Comparison of ENCODE assay signal across 19 cellular contexts in genomic region chr5:24535646-24536045, GRCh38.
DNase-seq lines count a peak whose midpoint lies in the region; ATAC-seq, FAIRE-seq and TF ChIP-seq lines count a peak whose summit lies in the region.
"Had no signal": no experiment of that assay in that cellular context is flagged by ENCODE, and none has a peak within 500 bp of the region (broad histone marks: within the 10 kb centered on the region; RNA-seq: fewer than 3 reads in every experiment).

No MANE protein-coding gene starts in this region.

- H3K4me3 ChIP-seq in endodermal cell (ENCODE audit: low read length) (no peak overlapping the region), pancreas (no peak overlapping the region)
- no peak overlapping the region for H3K4me3 ChIP-seq in CD8-positive, alpha-beta T cell (ENCODE audit: low read depth, low read length)
- H3K4me3 ChIP-seq: esophagus muscularis mucosa, HAP-1, heart right ventricle, PC-9 had no signal

- intact Hi-C loops in CD8-positive, alpha-beta T cell (cut with DNase I, micrococcal nuclease) = no loop called here
- intact Hi-C loops in pancreas (cut with DNase I) = no loop called here

- H3K36me3 Mint-ChIP-seq in endodermal cell (ENCODE audit: low read depth) = no peaks in the 10 kb centered on the region
- no peaks in the 10 kb centered on the region for H3K36me3 Mint-ChIP-seq in CD8-positive, alpha-beta T cell
- H3K36me3 Mint-ChIP-seq: activated CD4-positive, alpha-beta memory T cell treated with anti-CD3 and anti-CD28 coated beads for 36 hours; activated naive CD8-positive, alpha-beta T cell treated with anti-CD3 and anti-CD28 coated beads, Interleukin-2, amount 10 ng/mL, durations not matched to agents 7 days and 5 days had no signal

- no peaks in the 10 kb centered on the region for H3K4me1 ChIP-seq in endodermal cell (ENCODE audit: control insufficient read depth, insufficient read depth, low read length)
- no peaks in the 10 kb centered on the region for H3K4me1 ChIP-seq in CD8-positive, alpha-beta T cell (ENCODE audit: insufficient read depth, low read length)
- H3K4me1 ChIP-seq in pancreas = no peaks in the 10 kb centered on the region
- H3K4me1 ChIP-seq: esophagus muscularis mucosa, HAP-1, heart right ventricle had no signal

- no peaks in the 10 kb centered on the region for H3K36me3 ChIP-seq in endodermal cell (ENCODE audit: control insufficient read depth, insufficient read depth, low read length)
- H3K36me3 ChIP-seq in CD8-positive, alpha-beta T cell (ENCODE audit: insufficient read depth, low read length) = no peaks in the 10 kb centered on the region
- no peaks in the 10 kb centered on the region for H3K36me3 ChIP-seq in pancreas
- H3K36me3 ChIP-seq: esophagus muscularis mucosa, heart right ventricle, neutrophil had no signal

- H3K4me3 Mint-ChIP-seq in endodermal cell = no peak overlapping the region
- no peak overlapping the region for H3K4me3 Mint-ChIP-seq in CD8-positive, alpha-beta T cell
- H3K4me3 Mint-ChIP-seq: activated CD4-positive, alpha-beta memory T cell treated with anti-CD3 and anti-CD28 coated beads for 36 hours; activated naive CD8-positive, alpha-beta T cell treated with anti-CD3 and anti-CD28 coated beads, Interleukin-2, amount 10 ng/mL, durations not matched to agents 7 days and 5 days; activated T-cell treated with anti-CD3 and anti-CD28 coated beads, Interleukin-2, amount 50 U/mL, for 4 hours had no signal

- WGBS in endodermal cell (ENCODE audit: insufficient coverage in 1 of 2, insufficient read length in 1 of 2), 2 experiments = 93% methylated on average over 2 of the region's 2 CpGs
- 50% methylated on average over 2 of the region's 2 CpGs for WGBS in pancreas, 2 donors

- TF ChIP-seq CTCF in endodermal cell (conservative IDR thresholded peaks at IDR 0.05) (peak; percentile 55), pancreas (IDR thresholded peaks at IDR 0.05) (no peak)
- no peak for TF ChIP-seq CTCF in CD8-positive, alpha-beta T cell (IDR thresholded peaks at IDR 0.05)

- H3K27me3 Mint-ChIP-seq in endodermal cell (ENCODE audit: insufficient read depth) = no peaks in the 10 kb centered on the region
- no peaks in the 10 kb centered on the region for H3K27me3 Mint-ChIP-seq in CD8-positive, alpha-beta T cell (ENCODE audit: low read depth)
- H3K27me3 Mint-ChIP-seq: activated CD4-positive, alpha-beta memory T cell treated with anti-CD3 and anti-CD28 coated beads for 36 hours; activated naive CD8-positive, alpha-beta T cell treated with anti-CD3 and anti-CD28 coated beads, Interleukin-2, amount 10 ng/mL, durations not matched to agents 7 days and 5 days had no signal

- FAIRE-seq in pancreas (lab: Jason Lieb, UNC) = no peak
- FAIRE-seq: kidney had no signal

- H3K27me3 ChIP-seq in endodermal cell (ENCODE audit: control insufficient read depth, insufficient read depth, low read length, poor library complexity, severe bottlenecking) (no peaks in the 10 kb centered on the region), pancreas (no peaks in the 10 kb centered on the region)
- no peaks in the 10 kb centered on the region for H3K27me3 ChIP-seq in CD8-positive, alpha-beta T cell (ENCODE audit: insufficient read depth, low read length)
- H3K27me3 ChIP-seq: esophagus muscularis mucosa, heart right ventricle, neutrophil had no signal

- ATAC-seq in CD8-positive, alpha-beta T cell = no peak
- ATAC-seq in HG03439 (IDR thresholded peaks at IDR 0.05; ENCODE audit: unreplicated experiment) = no peak
- no peak for ATAC-seq in pancreas
- ATAC-seq: activated T-cell treated with anti-CD3 and anti-CD28 coated beads, Interleukin-2, amount 50 U/mL, for 4 hours; heart right ventricle; right cardiac atrium had no signal

- H3K27ac ChIP-seq in endodermal cell (ENCODE audit: low read depth, low read length) (no peak overlapping the region), pancreas (no peak overlapping the region)
- H3K27ac ChIP-seq in CD8-positive, alpha-beta T cell (ENCODE audit: low read depth, low read length) = no peak overlapping the region
- H3K27ac ChIP-seq: esophagus muscularis mucosa, heart right ventricle, neutrophil, PC-9 had no signal

- POLR2A ChIA-PET in CD8-positive, alpha-beta T cell (lab: Charles Lee) = no interaction called here

- no peaks in the 10 kb centered on the region for H3K9me3 Mint-ChIP-seq in endodermal cell
- peaks cover 4% of the 10 kb centered on the region for H3K9me3 Mint-ChIP-seq in CD8-positive, alpha-beta T cell

- H3K27ac Mint-ChIP-seq in endodermal cell = no peak overlapping the region
- no peak overlapping the region for H3K27ac Mint-ChIP-seq in CD8-positive, alpha-beta T cell
- H3K27ac Mint-ChIP-seq: activated CD4-positive, alpha-beta memory T cell treated with anti-CD3 and anti-CD28 coated beads for 36 hours; activated naive CD8-positive, alpha-beta T cell treated with anti-CD3 and anti-CD28 coated beads, Interleukin-2, amount 10 ng/mL, durations not matched to agents 7 days and 5 days had no signal

- peak; percentile 2 for DNase-seq in A172 (ENCODE audit: low spot score)
- peak; percentile 41 for DNase-seq in H4 (ENCODE audit: low spot score)
- peak; percentile 85 to 92 for DNase-seq in NCI-H524 (lab: John Stamatoyannopoulos, UW)
- DNase-seq in endodermal cell = no peak
- no peak for DNase-seq in CD8-positive, alpha-beta T cell
- no peak for DNase-seq in GOT3 (lab: John Stamatoyannopoulos, UW)
- no peak for DNase-seq in pancreas
- DNase-seq: activated CD4-positive, alpha-beta memory T cell treated with anti-CD3 and anti-CD28 coated beads for 36 hours; activated naive CD8-positive, alpha-beta T cell treated with anti-CD3 and anti-CD28 coated beads, Interleukin-2, amount 10 ng/mL, durations not matched to agents 7 days and 5 days; activated T-cell treated with anti-CD3 and anti-CD28 coated beads, Interleukin-2, amount 50 U/mL, for 4 hours; AML-193; heart right ventricle; kidney; PC-9; right cardiac atrium had no signal

- CTCF ChIA-PET in CD8-positive, alpha-beta T cell (lab: Charles Lee) = no interaction called here

- H3K9me3 ChIP-seq in endodermal cell (ENCODE audit: control insufficient read depth, low read length) = no peaks in the 10 kb centered on the region
- H3K9me3 ChIP-seq in CD8-positive, alpha-beta T cell (ENCODE audit: low read length) = no peaks in the 10 kb centered on the region
- no peaks in the 10 kb centered on the region for H3K9me3 ChIP-seq in pancreas
- H3K9me3 ChIP-seq: esophagus muscularis mucosa, HAP-1, heart right ventricle, neutrophil had no signal

- no peak overlapping the region for H3K9ac ChIP-seq in endodermal cell (ENCODE audit: extremely low read depth, low read length, poor library complexity, severe bottlenecking)

- peaks cover 2% of the 10 kb centered on the region for H3K4me1 Mint-ChIP-seq in endodermal cell
- no peaks in the 10 kb centered on the region for H3K4me1 Mint-ChIP-seq in CD8-positive, alpha-beta T cell (ENCODE audit: low read depth)
- H3K4me1 Mint-ChIP-seq: activated naive CD8-positive, alpha-beta T cell treated with anti-CD3 and anti-CD28 coated beads, Interleukin-2, amount 10 ng/mL, durations not matched to agents 7 days and 5 days had no signal

Comparison
In these comparisons a context has a peak if more than half of its experiments do, and no peak if none do; other contexts are left out.
1. DNase-seq: peak in A172 (single experiment), H4 (single experiment) and NCI-H524 (2 of 2); none in endodermal cell (single experiment), CD8-positive, alpha-beta T cell (0 of 7), GOT3 (single experiment) and pancreas (0 of 6).